ENCODE assay signal across 8 cellular contexts in genomic region chr2:152189622-152190495, GRCh38. TPM values are rescaled to one million over a fixed set of nuclear protein-coding genes. Genes with fewer than 3 reads are reported as not detected.
DNase-seq lines count a peak whose midpoint lies in the region; ATAC-seq, FAIRE-seq and TF ChIP-seq lines count a peak whose summit lies in the region.

No MANE protein-coding gene starts in this region.

- H3K36me3 ChIP-seq in endothelial cell of umbilical vein (ENCODE audit: control insufficient read depth in 2 of 2, extremely low read depth in 1 of 2, insufficient read depth in 2 of 2, low read length in 2 of 2) (no peaks in the 10 kb centered on the region), H7 (replicated peaks; ENCODE audit: control insufficient read depth, insufficient read depth, low read length) (no peaks in the 10 kb centered on the region)

- CTCF ChIA-PET in endothelial cell of umbilical vein (lab: Charles Lee): interaction anchor here (0.8 to 1.5 kb wide), 7 partner anchors 14 to 446 kb away, joined by 3 to 20 read pairs (median 4); partner anchors contain the start of gene STAM2

- TF ChIP-seq RAD21 in Ishikawa (IDR thresholded peaks at IDR 0.05; ENCODE audit: low read depth): peak; percentile 91

- H3K79me2 ChIP-seq in endothelial cell of umbilical vein (ENCODE audit: control insufficient read depth, insufficient read depth, low read length): no peaks in the 10 kb centered on the region

- H3K4me1 ChIP-seq in endothelial cell of umbilical vein (ENCODE audit: control insufficient read depth, extremely low read depth, insufficient read depth, low read length): no peaks in the 10 kb centered on the region

- no peak overlapping the region for H3K27ac ChIP-seq in endothelial cell of umbilical vein (ENCODE audit: insufficient read depth, low read depth, low read length)

- H2AFZ ChIP-seq in endothelial cell of umbilical vein (ENCODE audit: low read depth, low read length): no peak overlapping the region

- DNase-seq in DMS53 (lab: John Stamatoyannopoulos, UW) (peak; percentile 49), RKO (ENCODE audit: low spot score) (peak; percentile 83), endothelial cell of umbilical vein (ENCODE audit: low read depth, low spot score) (peak; percentile 71), mucosa of gallbladder (ENCODE audit: low spot score) (peak; percentile 38), H7 (no peak)
- DNase-seq in stimulated activated CD4-positive, alpha-beta T cell treated with anti-CD3 and anti-CD28 coated beads, Interleukin-1b, Interleukin-23, amount 100 ng/mL, for 48 hours: no peak

- no peak for TF ChIP-seq POLR2A in endothelial cell of umbilical vein (IDR thresholded peaks at IDR 0.05; ENCODE audit: low read depth, low read length)

- peak; percentile 74 for FAIRE-seq in endothelial cell of umbilical vein (lab: Jason Lieb, UNC)

- H3K4me3 ChIP-seq in endothelial cell of umbilical vein (replicated peaks in 1 of 3; ENCODE audit: insufficient read depth in 1 of 3, low read depth in 1 of 3, low read length in 3 of 3) (no peak overlapping the region), H7 (ENCODE audit: insufficient read depth, low read depth, low read length) (no peak overlapping the region)

- no peak overlapping the region for H3K9ac ChIP-seq in endothelial cell of umbilical vein (replicated peaks; ENCODE audit: extremely low read depth, insufficient read depth, low read length)

- peak; percentile 60 for ATAC-seq in GM19328 (IDR thresholded peaks at IDR 0.05; ENCODE audit: unreplicated experiment)

- TF ChIP-seq CTCF in endothelial cell of umbilical vein (IDR thresholded peaks at IDR 0.05; ENCODE audit: extremely low read depth in 1 of 2, insufficient read depth in 1 of 2, low read depth in 1 of 2, low read length in 2 of 2): peak; percentile 58 to 64

- intact Hi-C loops in endothelial cell of umbilical vein (cut with micrococcal nuclease): loop anchor here (1.0 to 5.0 kb wide), 4 partner anchors 217 to 445 kb away; no protein-coding TSS in a partner anchor

- H3K9me3 ChIP-seq in endothelial cell of umbilical vein (replicated peaks; ENCODE audit: control insufficient read depth, insufficient read depth, low read length): no peaks in the 10 kb centered on the region

- no peak for TF ChIP-seq EP300 in Ishikawa (IDR thresholded peaks at IDR 0.05; ENCODE audit: borderline replicate concordance)

- BruUV-seq in endothelial cell of umbilical vein (replicated peaks; lab: Mats Ljungman, UMichigan): no TSS peak

- no peaks in the 10 kb centered on the region for H4K20me1 ChIP-seq in endothelial cell of umbilical vein (replicated peaks; ENCODE audit: control insufficient read depth, extremely low read depth, insufficient read depth, low read length)

- H3K27me3 ChIP-seq in endothelial cell of umbilical vein (ENCODE audit: control insufficient read depth in 2 of 2, insufficient read depth in 2 of 2, low read length in 2 of 2): no peaks in the 10 kb centered on the region
- no peaks in the 10 kb centered on the region for H3K27me3 ChIP-seq in H7 (ENCODE audit: control insufficient read depth, insufficient read depth, low read length)

- no peaks in the 10 kb centered on the region for H3K9me1 ChIP-seq in endothelial cell of umbilical vein (replicated peaks; ENCODE audit: control insufficient read depth, extremely low read depth, insufficient read depth, low read length)

- POLR2A ChIA-PET in endothelial cell of umbilical vein (lab: Charles Lee): no interaction called here

- dilution Hi-C loops in endothelial cell of umbilical vein (cut with MboI; ENCODE audit: extremely low pct_ligation_motif_present, low sequenced_read_pairs): no loop called here

- H3K4me2 ChIP-seq in endothelial cell of umbilical vein (ENCODE audit: insufficient read depth, low read length): no peak overlapping the region

TF ChIP-seq in Ishikawa, 13 proteins besides CTCF, POLR2A, EP300 and RAD21:
- no peak for TF ChIP-seq FOXM1 (IDR thresholded peaks at IDR 0.05; ENCODE audit: borderline replicate concordance, low read depth)
- no peak for TF ChIP-seq EGR1 (IDR thresholded peaks at IDR 0.05)
- no peak for TF ChIP-seq ZBTB7A (IDR thresholded peaks at IDR 0.05; ENCODE audit: low read depth)
- no peak for TF ChIP-seq YY1 (IDR thresholded peaks at IDR 0.05; ENCODE audit: low read depth)
- no peak for TF ChIP-seq NFIC (IDR thresholded peaks at IDR 0.05)
- TF ChIP-seq TCF12 (IDR thresholded peaks at IDR 0.05; ENCODE audit: low read depth): no peak
- no peak for TF ChIP-seq REST (IDR thresholded peaks at IDR 0.05; ENCODE audit: low read depth)
TF ChIP-seq in Ishikawa: peak in this region for 0.

TF ChIP-seq in endothelial cell of umbilical vein, 7 proteins besides CTCF, POLR2A, EP300 and RAD21:
- no peak for TF ChIP-seq POLR2AphosphoS5 (IDR thresholded peaks at IDR 0.05; ENCODE audit: insufficient read depth, low read depth, low read length)
- no peak for TF ChIP-seq EZH2 (IDR thresholded peaks at IDR 0.05; ENCODE audit: borderline replicate concordance, low read depth, low read length, severe bottlenecking)
- no peak for TF ChIP-seq GATA2 (IDR thresholded peaks at IDR 0.05; ENCODE audit: insufficient read depth, insufficient read length, low read depth, low read length)
- no peak for TF ChIP-seq FOS (IDR thresholded peaks at IDR 0.05; ENCODE audit: borderline replicate concordance, insufficient read depth, low read length)

RNA-seq across cellular contexts. Expression of gene STAM2, which starts 14.3 kb away (rescaled TPM):
- total RNA-seq in endothelial cell of umbilical vein (25.7 and 27.5 TPM in 2 replicates), mucosa of gallbladder (31.6 TPM)
- polyA plus RNA-seq in endothelial cell of umbilical vein: 10.1 and 15.1 TPM in 2 replicates
- 6.3 and 7.1 TPM in 2 replicates for polyA plus RNA-seq in endothelial cell of umbilical vein (2011; cell fraction: cytosol; rRNA removed)
- 31.7 and 35.8 TPM in 2 replicates for polyA plus RNA-seq in endothelial cell of umbilical vein (2011; cell fraction: nucleus; rRNA removed)
- 15.0 and 15.8 TPM in 2 replicates for polyA plus RNA-seq in endothelial cell of umbilical vein (2012)
- polyA minus RNA-seq in endothelial cell of umbilical vein: 32.5 and 36.2 TPM in 2 replicates
- 13.0 TPM for polyA minus RNA-seq in endothelial cell of umbilical vein (2011; cell fraction: cytosol; rRNA and poly(A)+ RNA removed)
- 23.9 and 38.6 TPM in 2 replicates for polyA minus RNA-seq in endothelial cell of umbilical vein (2011; cell fraction: nucleus; rRNA and poly(A)+ RNA removed)
- 7.8 and 11.6 TPM in 2 replicates for total RNA-seq in H7 (2014; rRNA removed; shearing (Covaris generic))

Comparison
In these comparisons a context has a peak if more than half of its experiments do, and no peak if none do; other contexts are left out.
1. DNase-seq: peak in DMS53 (single experiment), RKO (single experiment), endothelial cell of umbilical vein (single experiment) and mucosa of gallbladder (single experiment); none in stimulated activated CD4-positive, alpha-beta T cell treated with anti-CD3 and anti-CD28 coated beads, Interleukin-1b, Interleukin-23, amount 100 ng/mL, for 48 hours (single experiment) and H7 (single experiment).